In the genomic region with DNA sequence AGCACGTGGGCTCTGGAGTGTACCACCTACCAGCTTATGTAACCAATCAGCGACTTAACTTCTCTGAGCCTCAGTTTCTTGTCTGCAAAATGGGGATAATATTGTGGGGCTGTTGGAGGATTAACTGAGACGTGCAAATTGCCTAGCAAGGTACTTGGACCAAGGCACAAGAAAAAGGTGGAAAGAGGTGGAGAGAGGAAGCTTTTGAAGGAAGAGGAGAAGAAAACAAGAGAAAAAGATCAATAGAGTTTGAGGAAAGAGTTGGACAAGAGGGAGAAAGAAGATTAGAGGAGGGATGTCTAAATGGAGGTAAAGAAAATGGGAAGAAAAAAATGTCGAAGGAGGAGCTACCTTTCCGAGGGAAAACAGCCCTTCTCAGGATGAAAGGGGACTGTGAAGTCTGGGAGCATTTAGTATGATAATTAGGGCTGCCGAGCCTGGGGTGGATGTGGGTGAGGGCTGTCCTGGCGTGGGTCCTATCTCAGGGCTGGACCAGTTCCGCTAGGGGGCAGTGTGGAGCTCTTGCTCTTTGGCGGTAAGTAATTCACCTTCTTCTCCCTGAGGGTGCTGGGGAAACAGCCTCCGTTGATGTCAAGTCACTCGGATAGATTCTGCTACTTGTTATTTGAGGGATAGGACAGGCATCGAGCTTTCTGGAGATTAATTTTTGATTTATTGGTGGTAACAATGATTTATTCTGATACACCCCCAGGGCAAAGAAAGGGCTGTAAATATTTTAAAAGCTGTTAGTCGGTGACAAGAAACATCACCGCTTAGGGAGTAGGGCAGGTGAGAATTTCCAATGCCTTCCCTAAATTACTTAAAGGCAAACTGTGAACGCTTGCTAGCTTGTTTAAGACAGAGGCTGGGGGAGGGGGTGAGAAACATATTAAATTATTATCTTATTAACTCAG, we compare ENCODE assay signal across 1 cellular context.
TF ChIP-seq lines count a peak whose summit lies in the region.

No MANE protein-coding gene starts in this region.

TF ChIP-seq in IMR-90, 13 proteins besides CTCF, POLR2A, EP300 and RAD21:
- TF ChIP-seq SMC3 (IDR thresholded peaks at IDR 0.05; ENCODE audit: low read depth, low read length): no peak
- no peak for TF ChIP-seq RFX5 (IDR thresholded peaks at IDR 0.05; ENCODE audit: low read depth, low read length)
- TF ChIP-seq MAFK (IDR thresholded peaks at IDR 0.05; ENCODE audit: low read depth, low read length): no peak
- no peak for TF ChIP-seq MAZ (IDR thresholded peaks at IDR 0.05; ENCODE audit: borderline replicate concordance, low read depth, low read length)
- no peak for TF ChIP-seq CEBPB (IDR thresholded peaks at IDR 0.05; ENCODE audit: low read depth, low read length)
- TF ChIP-seq, protein P1, sequence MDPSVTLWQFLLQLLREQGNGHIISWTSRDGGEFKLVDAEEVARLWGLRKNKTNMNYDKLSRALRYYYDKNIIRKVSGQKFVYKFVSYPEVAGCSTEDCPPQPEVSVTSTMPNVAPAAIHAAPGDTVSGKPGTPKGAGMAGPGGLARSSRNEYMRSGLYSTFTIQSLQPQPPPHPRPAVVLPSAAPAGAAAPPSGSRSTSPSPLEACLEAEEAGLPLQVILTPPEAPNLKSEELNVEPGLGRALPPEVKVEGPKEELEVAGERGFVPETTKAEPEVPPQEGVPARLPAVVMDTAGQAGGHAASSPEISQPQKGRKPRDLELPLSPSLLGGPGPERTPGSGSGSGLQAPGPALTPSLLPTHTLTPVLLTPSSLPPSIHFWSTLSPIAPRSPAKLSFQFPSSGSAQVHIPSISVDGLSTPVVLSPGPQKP (IDR thresholded peaks at IDR 0.05; ENCODE audit: borderline replicate concordance, low read depth, low read length): no peak
- no peak for TF ChIP-seq NFE2L2 (IDR thresholded peaks at IDR 0.05; ENCODE audit: low read depth, low read length)
- no peak for TF ChIP-seq MXI1 (IDR thresholded peaks at IDR 0.05; ENCODE audit: borderline replicate concordance, low read depth, low read length)
- no peak for TF ChIP-seq BHLHE40 (IDR thresholded peaks at IDR 0.05; ENCODE audit: low read depth, low read length)
- no peak for TF ChIP-seq CHD1 (IDR thresholded peaks at IDR 0.05; ENCODE audit: low read depth, low read length)
- TF ChIP-seq, protein P2, sequence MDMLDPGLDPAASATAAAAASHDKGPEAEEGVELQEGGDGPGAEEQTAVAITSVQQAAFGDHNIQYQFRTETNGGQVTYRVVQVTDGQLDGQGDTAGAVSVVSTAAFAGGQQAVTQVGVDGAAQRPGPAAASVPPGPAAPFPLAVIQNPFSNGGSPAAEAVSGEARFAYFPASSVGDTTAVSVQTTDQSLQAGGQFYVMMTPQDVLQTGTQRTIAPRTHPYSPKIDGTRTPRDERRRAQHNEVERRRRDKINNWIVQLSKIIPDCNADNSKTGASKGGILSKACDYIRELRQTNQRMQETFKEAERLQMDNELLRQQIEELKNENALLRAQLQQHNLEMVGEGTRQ (IDR thresholded peaks at IDR 0.05; ENCODE audit: low read depth, low read length): no peak
- no peak for TF ChIP-seq FOS (IDR thresholded peaks at IDR 0.05; ENCODE audit: low read depth, low read length)
- TF ChIP-seq RCOR1 (IDR thresholded peaks at IDR 0.05; ENCODE audit: insufficient replicate concordance, low read length): no peak
